ENCODE assay signal across 12 cellular contexts in the genomic region with DNA sequence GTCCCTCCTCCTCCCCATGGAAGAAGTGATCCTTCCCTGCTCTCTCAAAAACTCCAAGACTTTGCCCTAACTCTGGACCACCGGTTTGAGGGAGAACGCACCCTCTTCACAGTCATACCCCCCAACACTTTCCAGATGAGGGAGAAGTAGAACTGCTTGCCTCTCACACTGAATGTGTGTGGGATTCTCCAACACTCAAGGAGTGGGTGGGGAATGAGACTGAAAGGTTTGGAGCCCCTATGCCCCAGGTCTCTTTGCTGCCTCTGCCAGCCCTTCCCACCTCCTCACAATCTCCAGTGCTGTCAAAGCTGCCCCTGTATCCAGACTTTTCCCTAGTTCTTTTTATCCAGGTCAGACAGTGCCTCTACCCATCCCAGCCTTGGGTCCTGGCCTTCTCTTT. TPM values are rescaled to one million over a fixed set of nuclear protein-coding genes. Genes with fewer than 3 reads are reported as not detected.
"Had no signal": no experiment of that assay in that cellular context is flagged by ENCODE, and none has a peak within 500 bp of the region (broad histone marks: within the 10 kb centered on the region; RNA-seq: fewer than 3 reads in every experiment).

No MANE protein-coding gene starts in this region.

- DNase-seq: activated CD4-positive, alpha-beta memory T cell treated with anti-CD3 and anti-CD28 coated beads for 36 hours; activated effector memory CD4-positive, alpha-beta T cell treated with anti-CD3 and anti-CD28 coated beads, Interleukin-2, amount 50 U/mL, for 16 hours; activated T-cell treated with anti-CD3 and anti-CD28 coated beads, Interleukin-2, amount 50 U/mL, for 4 hours; mammary epithelial cell; stimulated activated CD4-positive, alpha-beta T cell treated with anti-CD3 and anti-CD28 coated beads, Interleukin-15, amount 100 ng/mL, for 24 hours; stimulated activated CD4-positive, alpha-beta T cell treated with anti-CD3 and anti-CD28 coated beads, Interleukin-4, amount 100 ng/mL, for 24 hours; T-cell; T1000 had no signal

- H3K27ac ChIP-seq: VCaP had no signal

- ATAC-seq: activated T-cell treated with anti-CD3 and anti-CD28 coated beads, Interleukin-2, amount 50 U/mL, for 4 hours; T-cell had no signal

RNA-seq across cellular contexts. Expression of a gene that starts 11.4 kb away (rescaled TPM):
- total RNA-seq: osteocyte had no signal
- polyA plus RNA-seq: neural cell had no signal

RNA-seq across cellular contexts. Expression of a gene that starts 21.8 kb away (rescaled TPM):
- total RNA-seq: osteocyte had no signal
- polyA plus RNA-seq: neural cell had no signal

RNA-seq across cellular contexts. Expression of a gene that starts 23.3 kb away (rescaled TPM):
- polyA plus RNA-seq: neural cell had no signal

RNA-seq across cellular contexts. Expression of a gene that starts 26.9 kb away (rescaled TPM):
- total RNA-seq: activated CD4-positive, alpha-beta memory T cell treated with anti-CD3 and anti-CD28 coated beads for 36 hours; mammary epithelial cell; osteocyte; skeletal muscle tissue; T-cell had no signal
- polyA plus RNA-seq: mammary epithelial cell, neural cell had no signal

RNA-seq across cellular contexts. Expression of a gene that starts 35.9 kb away (rescaled TPM):
- total RNA-seq: activated CD4-positive, alpha-beta memory T cell treated with anti-CD3 and anti-CD28 coated beads for 36 hours; activated T-cell treated with anti-CD3 and anti-CD28 coated beads, Interleukin-2, amount 50 U/mL, for 4 hours; mammary epithelial cell; osteocyte; skeletal muscle tissue; T-cell had no signal
- polyA plus RNA-seq: mammary epithelial cell, neural cell had no signal
